In the genomic region with DNA sequence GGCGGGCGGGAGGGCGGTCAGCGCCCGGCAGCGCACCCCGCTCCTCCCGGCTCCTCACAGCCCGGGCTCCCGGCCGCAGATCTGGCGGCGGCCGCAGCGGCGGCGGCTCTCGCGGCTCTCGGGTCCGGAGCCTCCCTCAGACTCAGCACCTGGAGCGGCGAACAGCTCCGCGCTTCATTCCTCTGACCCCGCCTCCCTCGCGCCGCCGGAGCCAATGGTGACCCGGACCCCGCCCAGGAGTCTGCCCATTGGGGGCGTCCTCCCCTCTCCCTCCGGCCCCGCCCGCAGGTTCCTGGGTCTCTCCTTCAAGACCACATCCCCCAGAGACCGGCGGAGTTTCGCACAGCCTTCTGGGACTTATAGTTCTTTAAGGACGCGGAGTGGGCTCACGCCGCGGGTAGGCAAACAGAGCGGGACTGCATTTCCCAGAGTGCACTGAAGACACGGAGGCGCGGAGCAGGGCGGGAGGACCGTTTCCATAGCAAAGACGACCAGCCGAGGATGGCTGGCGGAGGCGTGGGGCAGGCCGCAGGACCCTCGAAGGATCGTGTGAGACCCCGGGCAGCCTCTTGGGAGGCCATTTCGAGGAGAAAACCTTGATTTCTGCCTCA, we compare ENCODE assay signal across 8 cellular contexts. TPM values are rescaled to one million over a fixed set of nuclear protein-coding genes. Genes with fewer than 3 reads are reported as not detected.
DNase-seq lines count a peak whose midpoint lies in the region; ATAC-seq and TF ChIP-seq lines count a peak whose summit lies in the region.

SMPD3 (minus strand) TSS at position 149 of the 611 bp plus-strand sequence. CDS start 76,327 bp downstream, outside the sequence.

- H3K9me3 ChIP-seq in HUES6 (ENCODE audit: control insufficient read depth, insufficient read depth, low read depth, low read length) (no peaks in the 10 kb centered on the region), OCI-LY1 (ENCODE audit: low read length) (no peaks in the 10 kb centered on the region), mesodermal cell (ENCODE audit: control insufficient read depth, low read length) (no peaks in the 10 kb centered on the region)

- no peaks in the 10 kb centered on the region for H4K20me1 ChIP-seq in OCI-LY1 (ENCODE audit: insufficient read depth, low read length)

- H3K9ac ChIP-seq in HUES6 (ENCODE audit: low read length) (no peak within 1 kb of the TSS), OCI-LY1 (ENCODE audit: low read length) (no peak within 1 kb of the TSS)

- H3F3A ChIP-seq in OCI-LY1 (ENCODE audit: insufficient read depth, low read length) = no peaks in the 10 kb centered on the region

- H3K79me2 ChIP-seq in OCI-LY1 (ENCODE audit: insufficient read depth, low read length) = no peaks in the 10 kb centered on the region

- H3K27ac ChIP-seq in HUES6 (ENCODE audit: low read depth, low read length) (no peak within 1 kb of the TSS), OCI-LY1 (ENCODE audit: low read depth, low read length, poor library complexity, severe bottlenecking) (no peak within 1 kb of the TSS), mesodermal cell (ENCODE audit: low read depth, low read length, severe bottlenecking) (peak within 1 kb of the TSS; percentile 5)

- H3K9me2 ChIP-seq in OCI-LY1 (ENCODE audit: low read depth, low read length) = no peaks in the 10 kb centered on the region

- peak within 1 kb of the TSS; percentile 86 for H3K4me2 ChIP-seq in OCI-LY1 (ENCODE audit: low read length)

- H3K27me3 ChIP-seq in HUES6 (ENCODE audit: control insufficient read depth, insufficient read depth, low read length) (peaks cover 28% of the 10 kb centered on the region), OCI-LY1 (ENCODE audit: insufficient read depth, low read length) (no peaks in the 10 kb centered on the region)

- ATAC-seq in GM21447 (IDR thresholded peaks at IDR 0.05; ENCODE audit: unreplicated experiment) = peak; percentile 86

- H3K4me1 ChIP-seq in HUES6 (ENCODE audit: control insufficient read depth, insufficient read depth, low read length) = no peaks in the 10 kb centered on the region
- peaks cover 12% of the 10 kb centered on the region for H3K4me1 ChIP-seq in OCI-LY1 (ENCODE audit: insufficient read depth, low read length, severe bottlenecking)
- H3K4me1 ChIP-seq in mesodermal cell (ENCODE audit: control insufficient read depth, insufficient read depth, low read length, poor library complexity, severe bottlenecking) = peaks cover 24% of the 10 kb centered on the region

- H2AFZ ChIP-seq in OCI-LY1 (ENCODE audit: low read length) = no peak within 1 kb of the TSS

- no peak for TF ChIP-seq CTCF in OCI-LY1 (IDR thresholded peaks at IDR 0.05; ENCODE audit: low read length)

- peak; percentile 86 for DNase-seq in COLO829 (ENCODE audit: low spot score)
- peak; percentile 98 for DNase-seq in activated T-cell treated with anti-CD3 and anti-CD28 coated beads for 1 hour (ENCODE audit: low read depth)
- DNase-seq in epidermal melanocyte (ENCODE audit: insufficient read length, low spot score) = peak; percentile 94
- DNase-seq in stimulated activated CD8-positive, alpha-beta memory T cell treated with anti-CD3 and anti-CD28 coated beads, Interleukin-12 subunit alpha, Interleukin-12 subunit beta, amount 100 ng/mL, for 4 hours (ENCODE audit: low read depth) = peak; percentile 93

- no peaks in the 10 kb centered on the region for H3K36me3 ChIP-seq in HUES6 (ENCODE audit: control insufficient read depth, insufficient read depth, low read length)
- no peaks in the 10 kb centered on the region for H3K36me3 ChIP-seq in OCI-LY1 (ENCODE audit: insufficient read depth, low read length)
- no peaks in the 10 kb centered on the region for H3K36me3 ChIP-seq in mesodermal cell (ENCODE audit: control insufficient read depth, insufficient read depth, low read length)

- WGBS in mesodermal cell (ENCODE audit: insufficient coverage in 2 of 2), 2 experiments = 1% methylated on average over 50 to 59 of the region's 59 CpGs

- H3K4me3 ChIP-seq in HUES6 (ENCODE audit: low read depth, low read length) (peak within 1 kb of the TSS; percentile 64), OCI-LY1 (ENCODE audit: low read depth, low read length, poor library complexity, severe bottlenecking) (peak within 1 kb of the TSS; percentile 57), mesodermal cell (ENCODE audit: extremely low read depth, insufficient read depth, low read length, poor library complexity, severe bottlenecking) (peak within 1 kb of the TSS; percentile 37)

RNA-seq across cellular contexts. Expression of gene SMPD3, which starts in this region (rescaled TPM):
- 0.44 TPM for polyA plus RNA-seq in mesodermal cell (2013, experiment 1 of 2)
- 0.66 TPM for polyA plus RNA-seq in mesodermal cell (2013, experiment 2 of 2)
